ENCODE assay signal across 37 cellular contexts in the genomic region with DNA sequence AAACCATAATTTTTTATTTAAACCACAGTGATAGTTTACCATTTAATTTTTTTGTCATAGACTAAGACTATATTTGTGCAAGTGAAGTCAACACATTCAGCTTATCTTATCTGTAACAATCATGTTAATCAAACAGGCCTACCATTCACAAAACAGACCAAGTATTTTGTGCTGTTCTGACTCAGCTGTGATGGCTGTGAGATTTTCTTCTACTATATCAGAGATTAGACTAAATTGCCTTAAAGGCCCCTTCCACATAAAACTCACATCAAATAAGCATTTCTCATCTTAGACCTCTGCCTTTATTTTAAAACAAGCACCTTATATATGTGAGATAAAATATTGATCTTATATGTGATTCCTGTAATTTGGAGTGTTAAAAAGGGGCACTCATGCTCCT. TPM values are rescaled to one million over a fixed set of nuclear protein-coding genes. Genes with fewer than 3 reads are reported as not detected.
"Had no signal": no experiment of that assay in that cellular context is flagged by ENCODE, and none has a peak within 500 bp of the region (broad histone marks: within the 10 kb centered on the region; RNA-seq: fewer than 3 reads in every experiment).

No MANE protein-coding gene starts in this region.

- H3K4me3 ChIP-seq: MG63 had no signal

- H3K9me3 ChIP-seq: MG63 had no signal

- DNase-seq: Karpas-422, Kasumi-1, MG63, MM.1S, MV-4-11, NCI-H1048, NCI-H1092, NCI-H1092 treated with DMSO at 0.1 percent for 48 hours, NCI-H1105, NCI-H1105 treated with DMSO at 0.1 percent for 48 hours, NCI-H1417, NCI-H1417 treated with DMSO at 0.1 percent for 48 hours, NCI-H1436, NCI-H1436 treated with DMSO at 0.1 percent for 48 hours, NCI-H146, NCI-H1694, NCI-H1694 treated with DMSO at 0.1 percent for 48 hours, NCI-H187, NCI-H187 treated with DMSO at 0.1 percent for 48 hours, NCI-H1930, NCI-H2029, NCI-H2029 treated with DMSO at 0.1 percent for 48 hours, NCI-H2081, NCI-H2107, NCI-H2171, NCI-H2171 treated with DMSO at 0.1 percent for 48 hours, NCI-H2227 treated with DMSO at 0.1 percent for 48 hours, NCI-H226, NCI-H345, NCI-H446, NCI-H446 treated with DMSO at 0.1 percent for 48 hours, NCI-H510A, NCI-H510A treated with DMSO at 0.1 percent for 48 hours, NCI-H524, NCI-H526 had no signal

- H3K27me3 ChIP-seq: MG63 had no signal

RNA-seq across cellular contexts. Expression of a gene that starts 13.4 kb away (rescaled TPM):
- total RNA-seq: MCF 10A, NCI-H460 had no signal
